In genomic region chr9:99133145-99133544, GRCh38 we compare ENCODE assay signal across 19 cellular contexts. TPM values are rescaled to one million over a fixed set of nuclear protein-coding genes. Genes with fewer than 3 reads are reported as not detected.
DNase-seq lines count a peak whose midpoint lies in the region; ATAC-seq and TF ChIP-seq lines count a peak whose summit lies in the region.
"Had no signal": no experiment of that assay in that cellular context is flagged by ENCODE, and none has a peak within 500 bp of the region (broad histone marks: within the 10 kb centered on the region; RNA-seq: fewer than 3 reads in every experiment).

No MANE protein-coding gene starts in this region.

- H4K20me1 ChIP-seq in smooth muscle cell (ENCODE audit: low read depth) = peaks cover 88% of the 10 kb centered on the region

- H3K4me3 Mint-ChIP-seq in activated naive CD4-positive, alpha-beta T cell treated with anti-CD3 and anti-CD28 coated beads, Interleukin-2, amount 50 U/mL, for 24 hours = no peak overlapping the region
- no peak overlapping the region for H3K4me3 Mint-ChIP-seq in CD8-positive, alpha-beta T cell
- H3K4me3 Mint-ChIP-seq in T-cell = no peak overlapping the region
- H3K4me3 Mint-ChIP-seq: CD14-positive monocyte, IgD-negative memory B cell had no signal

- H3K4me1 Mint-ChIP-seq in activated naive CD4-positive, alpha-beta T cell treated with anti-CD3 and anti-CD28 coated beads, Interleukin-2, amount 50 U/mL, for 24 hours = peaks cover 90% of the 10 kb centered on the region
- H3K4me1 Mint-ChIP-seq in CD8-positive, alpha-beta T cell (ENCODE audit: low read depth) = peaks cover 85% of the 10 kb centered on the region
- peaks cover 80 to 86% (median 84%) of the 10 kb centered on the region in 3 donors for H3K4me1 Mint-ChIP-seq in T-cell

- peak overlapping the region; percentile 57 for H3K27ac Mint-ChIP-seq in activated naive CD4-positive, alpha-beta T cell treated with anti-CD3 and anti-CD28 coated beads, Interleukin-2, amount 50 U/mL, for 24 hours
- peak overlapping the region; percentile 19 for H3K27ac Mint-ChIP-seq in CD8-positive, alpha-beta T cell
- peak overlapping the region; percentile 17 to 44 for H3K27ac Mint-ChIP-seq in T-cell
- H3K27ac Mint-ChIP-seq: CD14-positive monocyte, IgD-negative memory B cell had no signal

- H3K27me3 ChIP-seq in CD8-positive, alpha-beta T cell (ENCODE audit: insufficient read depth, low read length) = no peaks in the 10 kb centered on the region
- H3K27me3 ChIP-seq in smooth muscle cell (ENCODE audit: low read depth) (no peaks in the 10 kb centered on the region), body of pancreas (no peaks in the 10 kb centered on the region)
- H3K27me3 ChIP-seq: SJCRH30 had no signal

- TF ChIP-seq CTCF in CD8-positive, alpha-beta T cell (IDR thresholded peaks at IDR 0.05) = no peak
- TF ChIP-seq CTCF in smooth muscle cell (IDR thresholded peaks at IDR 0.05; ENCODE audit: borderline replicate concordance, insufficient read depth, poor library complexity, severe bottlenecking) (no peak), body of pancreas (IDR thresholded peaks at IDR 0.05) (no peak)

- no peak overlapping the region for H3K9ac ChIP-seq in smooth muscle cell (ENCODE audit: low read depth)

- POLR2A ChIA-PET in CD8-positive, alpha-beta T cell (lab: Charles Lee) = interaction anchor here (1.1 to 5.9 kb wide), 7 partner anchors 14 to 158 kb away, joined by 3 to 47 read pairs (median 4); partner anchors contain the start of gene TGFBR1
- POLR2A ChIA-PET in T-cell (lab: Charles Lee) = interaction anchor here (0.6 to 0.7 kb wide), 4 partner anchors 15 to 130 kb away, joined by 4 to 14 read pairs (median 8); no protein-coding TSS in a partner anchor

- H3K4me2 ChIP-seq in smooth muscle cell = no peak overlapping the region

- 89% methylated on average over 2 of the region's 2 CpGs for WGBS in smooth muscle cell (ENCODE audit: low lambda C conversion rate)
- WGBS in body of pancreas, 2 donors = 73 to 75% methylated on average over 2 of the region's 2 CpGs

- peaks cover 88% of the 10 kb centered on the region for H3K4me1 ChIP-seq in CD8-positive, alpha-beta T cell (ENCODE audit: insufficient read depth, low read length)
- H3K4me1 ChIP-seq in smooth muscle cell (ENCODE audit: low read depth) (peaks cover 2% of the 10 kb centered on the region), body of pancreas (no peaks in the 10 kb centered on the region)

- no peak for ATAC-seq in CD8-positive, alpha-beta T cell
- no peak for ATAC-seq in T-cell (replicated peaks in 1 of 4)
- ATAC-seq in body of pancreas = no peak

- DNase-seq in activated naive CD4-positive, alpha-beta T cell (lab: John Stamatoyannopoulos, UW) = no peak
- no peak for DNase-seq in CD8-positive, alpha-beta T cell
- DNase-seq in T-cell (no peak), smooth muscle cell (lab: John Stamatoyannopoulos, UW; ENCODE audit: unreplicated experiment) (no peak), body of pancreas (no peak), SW480 (ENCODE audit: low spot score) (no peak)
- DNase-seq: Calu3, DMS153, H7, NCI-H1105, NCI-H146, NCI-H2029 treated with DMSO at 0.1 percent for 48 hours, NCI-H2171, NCI-H524, NCI-H774, SJCRH30 had no signal

- intact Hi-C loops in CD8-positive, alpha-beta T cell (cut with DNase I, micrococcal nuclease) = loop anchor here (2.0 to 10.0 kb wide), 2 partner anchors 14 to 328 kb away; partner anchors contain the start of gene GALNT12 (in 1 of the 2)
- intact Hi-C loops in body of pancreas (cut with DNase I) = no loop called here

- no peaks in the 10 kb centered on the region for H3K36me3 ChIP-seq in CD8-positive, alpha-beta T cell (ENCODE audit: insufficient read depth, low read length)
- H3K36me3 ChIP-seq in smooth muscle cell (ENCODE audit: low read depth) (peaks cover 3% of the 10 kb centered on the region), body of pancreas (replicated peaks in 1 of 2; ENCODE audit: insufficient read depth in 1 of 2, low read depth in 2 of 2) (no peaks in the 10 kb centered on the region)

- H3K79me2 ChIP-seq in smooth muscle cell (ENCODE audit: low read depth) = peaks cover 93% of the 10 kb centered on the region

- H3K27ac ChIP-seq in CD8-positive, alpha-beta T cell (ENCODE audit: low read depth, low read length) = no peak overlapping the region
- H3K27ac ChIP-seq in smooth muscle cell (ENCODE audit: low read depth) (peak overlapping the region; percentile 17), body of pancreas (no peak overlapping the region)
- H3K27ac ChIP-seq: SJCRH30 had no signal

- CTCF ChIA-PET in CD8-positive, alpha-beta T cell (lab: Charles Lee) = interaction anchor here (1.5 to 12.8 kb wide), 5 partner anchors 8 to 158 kb away, joined by 6 to 374 read pairs (median 12); no protein-coding TSS in a partner anchor
- CTCF ChIA-PET in T-cell (lab: Charles Lee) = interaction anchor here (0.5 to 2.3 kb wide), 6 partner anchors 30 to 281 kb away, joined by 3 to 8 read pairs (median 4); no protein-coding TSS in a partner anchor

- no peaks in the 10 kb centered on the region for H3K9me3 Mint-ChIP-seq in activated naive CD4-positive, alpha-beta T cell treated with anti-CD3 and anti-CD28 coated beads, Interleukin-2, amount 50 U/mL, for 24 hours
- H3K9me3 Mint-ChIP-seq in CD8-positive, alpha-beta T cell = no peaks in the 10 kb centered on the region
- no peaks in the 10 kb centered on the region for H3K9me3 Mint-ChIP-seq in T-cell
- H3K9me3 Mint-ChIP-seq: CD14-positive monocyte, IgD-negative memory B cell had no signal

- H3K27me3 Mint-ChIP-seq in activated naive CD4-positive, alpha-beta T cell treated with anti-CD3 and anti-CD28 coated beads, Interleukin-2, amount 50 U/mL, for 24 hours = no peaks in the 10 kb centered on the region
- H3K27me3 Mint-ChIP-seq in CD8-positive, alpha-beta T cell (ENCODE audit: low read depth) = no peaks in the 10 kb centered on the region
- no peaks in the 10 kb centered on the region for H3K27me3 Mint-ChIP-seq in T-cell
- H3K27me3 Mint-ChIP-seq: IgD-negative memory B cell had no signal

- peaks cover 7% of the 10 kb centered on the region for H3K36me3 Mint-ChIP-seq in activated naive CD4-positive, alpha-beta T cell treated with anti-CD3 and anti-CD28 coated beads, Interleukin-2, amount 50 U/mL, for 24 hours
- peaks cover 35% of the 10 kb centered on the region for H3K36me3 Mint-ChIP-seq in CD8-positive, alpha-beta T cell
- H3K36me3 Mint-ChIP-seq in T-cell = peaks cover 24% of the 10 kb centered on the region

- no peaks in the 10 kb centered on the region for H3K9me3 ChIP-seq in CD8-positive, alpha-beta T cell (ENCODE audit: low read length)
- H3K9me3 ChIP-seq in smooth muscle cell (replicated peaks; ENCODE audit: low read depth) = no peaks in the 10 kb centered on the region
- no peaks in the 10 kb centered on the region for H3K9me3 ChIP-seq in body of pancreas
- H3K9me3 ChIP-seq: SJCRH30 had no signal

- TF ChIP-seq POLR2A in body of pancreas (IDR thresholded peaks at IDR 0.05) = no peak

- H3K4me3 ChIP-seq in CD8-positive, alpha-beta T cell (ENCODE audit: low read depth, low read length) = no peak overlapping the region
- H3K4me3 ChIP-seq in smooth muscle cell (no peak overlapping the region), body of pancreas (no peak overlapping the region)
- H3K4me3 ChIP-seq: SJCRH30 had no signal

- no peak overlapping the region for H2AFZ ChIP-seq in smooth muscle cell (ENCODE audit: low read depth)

- peaks cover 6% of the 10 kb centered on the region for H3F3A ChIP-seq in smooth muscle cell (ENCODE audit: low read depth)

RNA-seq across cellular contexts. Expression of gene TGFBR1, which starts 28.2 kb away (rescaled TPM):
- 10 to 100 TPM; 24.2 to 25.8 TPM for total RNA-seq in CD8-positive, alpha-beta T cell
- total RNA-seq in T-cell (10 to 100 TPM; 22.3 to 36.9 (median 31.7) TPM), smooth muscle cell (240 and 267 TPM in 2 replicates), body of pancreas (10 to 100 TPM; 10.5 to 18.7 TPM)
- 77.0 and 87.8 TPM in 2 replicates for polyA plus RNA-seq in smooth muscle cell
